In the genomic region with DNA sequence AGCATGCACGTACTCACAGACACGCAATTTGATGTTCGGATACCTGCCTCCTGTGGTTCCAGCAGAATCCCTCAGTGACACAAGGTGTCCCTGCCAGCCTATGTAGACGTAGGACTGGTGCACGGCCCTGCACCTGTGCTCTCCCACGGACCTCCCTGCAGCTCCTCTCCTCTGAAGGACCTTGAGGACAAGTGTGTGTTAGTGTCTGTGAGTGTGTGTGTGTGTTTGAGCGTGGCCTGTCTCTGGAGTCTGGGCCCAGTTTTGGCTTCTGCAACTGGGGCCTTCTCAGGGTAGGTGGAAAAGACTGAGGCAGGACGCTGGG, we compare ENCODE assay signal across 9 cellular contexts. TPM values are rescaled to one million over a fixed set of nuclear protein-coding genes. Genes with fewer than 3 reads are reported as not detected.
DNase-seq lines count a peak whose midpoint lies in the region; ATAC-seq and TF ChIP-seq lines count a peak whose summit lies in the region.
"Had no signal": no experiment of that assay in that cellular context is flagged by ENCODE, and none has a peak within 500 bp of the region (broad histone marks: within the 10 kb centered on the region; RNA-seq: fewer than 3 reads in every experiment).

No MANE protein-coding gene starts in this region.

- H4K20me1 ChIP-seq in fibroblast of lung (ENCODE audit: control insufficient read depth, extremely low read depth, insufficient read depth, low read length) = no peaks in the 10 kb centered on the region
- no peaks in the 10 kb centered on the region for H4K20me1 ChIP-seq in PC-9 (ENCODE audit: insufficient read depth)

- H3K27me3 Mint-ChIP-seq in Calu3 (ENCODE audit: unreplicated experiment) = peaks cover 86% of the 10 kb centered on the region

- H3K4me1 ChIP-seq in SJCRH30 = peaks cover 22% of the 10 kb centered on the region
- peaks cover 2% of the 10 kb centered on the region for H3K4me1 ChIP-seq in fibroblast of lung (ENCODE audit: control insufficient read depth, extremely low read depth, insufficient read depth, low read length)
- peaks cover 3% of the 10 kb centered on the region for H3K4me1 ChIP-seq in rectal smooth muscle tissue (ENCODE audit: control insufficient read depth, insufficient read depth, low read length)
- no peaks in the 10 kb centered on the region for H3K4me1 ChIP-seq in PC-9 (replicated peaks; ENCODE audit: insufficient read depth)

- no peaks in the 10 kb centered on the region for H3K9me3 Mint-ChIP-seq in Calu3 (ENCODE audit: low read depth, unreplicated experiment)

- no peak for DNase-seq in Calu3
- no peak for DNase-seq in SJCRH30
- DNase-seq in fibroblast of lung (ENCODE audit: low read depth in 2 of 2) = no peak
- no peak for DNase-seq in PC-9
- DNase-seq in CD1c-positive myeloid dendritic cell (ENCODE audit: extremely low spot score) = no peak
- DNase-seq in AG08395 (ENCODE audit: low spot score) = no peak

- H3K79me2 ChIP-seq in fibroblast of lung (ENCODE audit: control insufficient read depth, insufficient read depth, low read length) (no peaks in the 10 kb centered on the region), PC-9 (ENCODE audit: low read depth) (no peaks in the 10 kb centered on the region)

- H3K4me2 ChIP-seq in fibroblast of lung (ENCODE audit: extremely low read depth, insufficient read depth, low read length) = peak overlapping the region; percentile 78
- no peak overlapping the region for H3K4me2 ChIP-seq in PC-9

- peak overlapping the region; percentile 62 for H3K4me3 ChIP-seq in SJCRH30
- H3K4me3 ChIP-seq in fibroblast of lung (replicated peaks in 1 of 4; ENCODE audit: control extremely low read depth in 1 of 4, insufficient read depth in 1 of 4, low read depth in 3 of 4, low read length in 4 of 4) = peak overlapping the region in 3 of 4 experiments; percentile 27 to 51 (median 35)
- H3K4me3 ChIP-seq in rectal smooth muscle tissue (ENCODE audit: low read length) = peak overlapping the region; percentile 68
- H3K4me3 ChIP-seq in PC-9 = no peak overlapping the region

- POLR2A ChIA-PET in PC-9 (lab: Charles Lee; ENCODE audit: unreplicated experiment) = no interaction called here

- H3K4me1 Mint-ChIP-seq in Calu3 (ENCODE audit: low read depth, unreplicated experiment) = no peaks in the 10 kb centered on the region

- H3K9me2 ChIP-seq in PC-9 (ENCODE audit: insufficient read depth) = no peaks in the 10 kb centered on the region

- no peak overlapping the region for H3K27ac Mint-ChIP-seq in Calu3 (ENCODE audit: unreplicated experiment)

- no peak overlapping the region for H2AFZ ChIP-seq in fibroblast of lung (ENCODE audit: low read length)
- H2AFZ ChIP-seq in PC-9 = no peak overlapping the region

- H3K4me3 Mint-ChIP-seq in Calu3 (ENCODE audit: low read depth, unreplicated experiment) = peak overlapping the region; percentile 53

- no peaks in the 10 kb centered on the region; the same call in 1 of the 2 replicates for H3F3A ChIP-seq in PC-9 (ENCODE audit: insufficient read depth, low read depth)

- H3K9ac ChIP-seq in fibroblast of lung (ENCODE audit: insufficient read depth, low read length) = no peak overlapping the region
- H3K9ac ChIP-seq in rectal smooth muscle tissue (ENCODE audit: low read length) = no peak overlapping the region

- ATAC-seq in HG03280 (IDR thresholded peaks at IDR 0.05; ENCODE audit: unreplicated experiment) = no peak

- H3K9me3 ChIP-seq in SJCRH30 (replicated peaks) = no peaks in the 10 kb centered on the region
- no peaks in the 10 kb centered on the region for H3K9me3 ChIP-seq in fibroblast of lung (ENCODE audit: control insufficient read depth, insufficient read depth, low read depth, low read length)
- no peaks in the 10 kb centered on the region for H3K9me3 ChIP-seq in PC-9 (ENCODE audit: insufficient read depth, low read depth)
- H3K9me3 ChIP-seq: adrenal gland had no signal

- H3K27me3 ChIP-seq in SJCRH30 (peaks cover 33% of the 10 kb centered on the region), fibroblast of lung (ENCODE audit: control insufficient read depth, insufficient read depth, low read length) (peaks cover 29% of the 10 kb centered on the region), rectal smooth muscle tissue (ENCODE audit: control insufficient read depth, insufficient read depth, low read length) (peaks cover 7% of the 10 kb centered on the region), PC-9 (ENCODE audit: insufficient read depth, low read depth) (peaks cover 41% of the 10 kb centered on the region)

- H3K36me3 ChIP-seq in SJCRH30 (no peaks in the 10 kb centered on the region), fibroblast of lung (ENCODE audit: control insufficient read depth, insufficient read depth, low read length) (no peaks in the 10 kb centered on the region), rectal smooth muscle tissue (ENCODE audit: control insufficient read depth, insufficient read depth, low read length) (no peaks in the 10 kb centered on the region), PC-9 (ENCODE audit: low read depth) (no peaks in the 10 kb centered on the region)
- H3K36me3 ChIP-seq: adrenal gland had no signal

- H3K27ac ChIP-seq in SJCRH30 (no peak overlapping the region), fibroblast of lung (ENCODE audit: insufficient read depth, low read length) (no peak overlapping the region), rectal smooth muscle tissue (ENCODE audit: low read depth, low read length) (no peak overlapping the region), PC-9 (no peak overlapping the region)
- H3K27ac ChIP-seq: adrenal gland had no signal

- CTCF ChIA-PET in Calu3 (lab: Charles Lee) (no interaction called here), PC-9 (lab: Charles Lee) (no interaction called here)

- TF ChIP-seq CTCF in Calu3 (IDR thresholded peaks at IDR 0.05; ENCODE audit: unreplicated experiment) (no peak), fibroblast of lung (conservative IDR thresholded peaks at IDR 0.05 in 1 of 2, IDR thresholded peaks at IDR 0.05 in 1 of 2; ENCODE audit: low read depth in 1 of 2, low read length in 2 of 2) (no peak), PC-9 (conservative IDR thresholded peaks at IDR 0.05) (no peak)

- BruUV-seq in Calu3 (replicated peaks; lab: Mats Ljungman, UMichigan) (no TSS peak), PC-9 (replicated peaks; lab: Mats Ljungman, UMichigan) (no TSS peak)

- no peaks in the 10 kb centered on the region for H3K36me3 Mint-ChIP-seq in Calu3 (ENCODE audit: insufficient read depth, unreplicated experiment)

- intact Hi-C loops in Calu3 (cut with micrococcal nuclease; ENCODE audit: unreplicated experiment) (no loop called here), PC-9 (cut with micrococcal nuclease; ENCODE audit: unreplicated experiment) (no loop called here)

RNA-seq across cellular contexts. Expression of a gene that starts 22.5 kb away (rescaled TPM):
- total RNA-seq in Calu3 (2022) = 0.88 and 2.3 TPM in 2 replicates
- not detected in 2 replicates for total RNA-seq in SJCRH30 (2014; rRNA removed; shearing (Covaris generic))
- total RNA-seq in fibroblast of lung = not detected in 2 replicates
- polyA plus RNA-seq in fibroblast of lung = not detected in 2 replicates
- not detected in 2 replicates for polyA plus RNA-seq in fibroblast of lung (2012)
- not detected in 2 replicates for polyA minus RNA-seq in fibroblast of lung (ENCODE audit: low replicate concordance)
- total RNA-seq in PC-9 (2021) = 0.79 and 1.0 TPM in 2 replicates
